In genomic region chr15:98529205-98530145, GRCh38 we compare ENCODE assay signal across 23 cellular contexts.
"Had no signal": no experiment of that assay in that cellular context is flagged by ENCODE, and none has a peak within 500 bp of the region (broad histone marks: within the 10 kb centered on the region; RNA-seq: fewer than 3 reads in every experiment).

No MANE protein-coding gene starts in this region.

- H3K36me3 ChIP-seq: adrenal gland, Peyer's patch, SJSA1 had no signal

- H3K9me3 ChIP-seq: adrenal gland, Peyer's patch, SJSA1 had no signal

- H3K27ac ChIP-seq: adrenal gland, Peyer's patch, SJSA1 had no signal

- FAIRE-seq: bronchial epithelial cell had no signal

- H3K4me1 ChIP-seq: adrenal gland, Peyer's patch, SJSA1 had no signal

- DNase-seq: activated CD4-positive, alpha-beta T cell treated with anti-CD3 and anti-CD28 coated beads for 4 hours; activated CD8-positive, alpha-beta memory T cell treated with anti-CD3 and anti-CD28 coated beads, Interleukin-2, amount 50 U/mL, for 48 hours; activated CD8-positive, alpha-beta T cell treated with anti-CD3 and anti-CD28 coated beads, Interleukin-2, amount 10 ng/mL, durations not matched to agents 7 days and 5 days; activated naive CD4-positive, alpha-beta T cell treated with anti-CD3 and anti-CD28 coated beads, Interleukin-2, amount 50 U/mL, for 16 hours; activated naive CD8-positive, alpha-beta T cell treated with anti-CD3 and anti-CD28 coated beads, Interleukin-2, amount 10 ng/mL, durations not matched to agents 7 days and 5 days; activated T-cell treated with anti-CD3 and anti-CD28 coated beads, Interleukin-2, amount 50 U/mL, for 1 hour; adrenal gland; anterior cingulate cortex; MM.1S; NCI-H1930; NCI-H2171; NCI-H2227 treated with DMSO at 0.1 percent for 48 hours; NCI-H446 treated with DMSO at 0.1 percent for 48 hours; NCI-H524 treated with DMSO at 0.1 percent for 48 hours; NCI-H748 treated with DMSO at 0.1 percent for 48 hours; OCI-M1; SHP77; SW 1271 had no signal

- H3K4me3 ChIP-seq: adrenal gland, Peyer's patch, SJSA1 had no signal

- ATAC-seq: activated CD4-positive, CD25-positive, alpha-beta regulatory T cell treated with anti-CD3 and anti-CD28 coated beads, Interleukin-2, amount 50 U/mL, for 24 hours; activated CD8-positive, alpha-beta T cell treated with anti-CD3 and anti-CD28 coated beads, Interleukin-2, amount 10 ng/mL, durations not matched to agents 7 days and 5 days; SK-N-SH treated with all-trans-retinoic acid at 6 μM for 48 hours had no signal

- H3K27me3 ChIP-seq: Peyer's patch had no signal
